ENCODE assay signal across 23 cellular contexts in genomic region chrX:23981222-23981621, GRCh38.
"Had no signal": no experiment of that assay in that cellular context is flagged by ENCODE, and none has a peak within 500 bp of the region (broad histone marks: within the 10 kb centered on the region; RNA-seq: fewer than 3 reads in every experiment).

No MANE protein-coding gene starts in this region.

- DNase-seq: activated CD4-positive, alpha-beta T cell treated with anti-CD3 and anti-CD28 coated beads for 48 hours; activated CD4-positive, CD25-positive, alpha-beta regulatory T cell; activated CD8-positive, alpha-beta T cell treated with anti-CD3 and anti-CD28 coated beads, Interleukin-2, amount 10 ng/mL, durations not matched to agents 7 days and 5 days; activated naive CD4-positive, alpha-beta T cell treated with anti-CD3 and anti-CD28 coated beads for 36 hours; activated T-cell treated with anti-CD3 and anti-CD28 coated beads, Interleukin-2, amount 50 U/mL, for 24 hours; aorta; cerebellar nuclear complex; cortex of kidney; heart left ventricle; mesenchymal stem cell; natural killer cell; nucleus accumbens; stimulated activated CD4-positive, alpha-beta T cell treated with anti-CD3 and anti-CD28 coated beads, Interleukin-4, amount 100 ng/mL, for 4 hours; T-helper 1 cell; T-helper 9 cell; upper lobe of right lung had no signal

- H3K27ac Mint-ChIP-seq: activated CD8-positive, alpha-beta T cell treated with anti-CD3 and anti-CD28 coated beads, Interleukin-2, amount 10 ng/mL, durations not matched to agents 7 days and 5 days; activated naive CD4-positive, alpha-beta T cell treated with anti-CD3 and anti-CD28 coated beads for 36 hours; activated T-cell treated with anti-CD3 and anti-CD28 coated beads, Interleukin-2, amount 50 U/mL, for 24 hours; stimulated activated memory B cell treated with anti-CD40 and anti-IgM and Interleukin-4, amounts not matched to agents 10 μg/mL and 1 μg/mL and 100 μg/mL, for 72 hours had no signal

- H3K4me1 Mint-ChIP-seq: stimulated activated memory B cell treated with anti-CD40 and anti-IgM and Interleukin-4, amounts not matched to agents 10 μg/mL and 1 μg/mL and 100 μg/mL, for 72 hours had no signal

- H3K4me3 Mint-ChIP-seq: activated CD8-positive, alpha-beta T cell treated with anti-CD3 and anti-CD28 coated beads, Interleukin-2, amount 10 ng/mL, durations not matched to agents 7 days and 5 days; activated naive CD4-positive, alpha-beta T cell treated with anti-CD3 and anti-CD28 coated beads for 36 hours; activated T-cell treated with anti-CD3 and anti-CD28 coated beads, Interleukin-2, amount 50 U/mL, for 24 hours; natural killer cell; stimulated activated memory B cell treated with anti-CD40 and anti-IgM and Interleukin-4, amounts not matched to agents 10 μg/mL and 1 μg/mL and 100 μg/mL, for 72 hours had no signal

- H3K36me3 Mint-ChIP-seq: natural killer cell had no signal

- ATAC-seq: activated CD8-positive, alpha-beta T cell treated with anti-CD3 and anti-CD28 coated beads, Interleukin-2, amount 10 ng/mL, durations not matched to agents 7 days and 5 days; esophagus mucosa; gastroesophageal sphincter; heart left ventricle; natural killer cell; sciatic nerve; stimulated activated memory B cell treated with anti-CD40 and anti-IgM and Interleukin-4, amounts not matched to agents 10 μg/mL and 1 μg/mL and 100 μg/mL, for 72 hours; upper lobe of right lung had no signal

- H3K4me2 ChIP-seq: smooth muscle cell had no signal

- H3K36me3 ChIP-seq: breast epithelium, gastroesophageal sphincter, thoracic aorta, upper lobe of right lung had no signal

- H3K9me3 Mint-ChIP-seq: activated naive CD4-positive, alpha-beta T cell treated with anti-CD3 and anti-CD28 coated beads for 36 hours; activated T-cell treated with anti-CD3 and anti-CD28 coated beads, Interleukin-2, amount 50 U/mL, for 24 hours; natural killer cell; stimulated activated memory B cell treated with anti-CD40 and anti-IgM and Interleukin-4, amounts not matched to agents 10 μg/mL and 1 μg/mL and 100 μg/mL, for 72 hours had no signal

- H3K4me1 ChIP-seq: breast epithelium, heart left ventricle, upper lobe of right lung had no signal

- H3K9me3 ChIP-seq: breast epithelium, gastroesophageal sphincter, heart left ventricle, thoracic aorta, upper lobe of right lung had no signal

- H3K4me3 ChIP-seq: breast epithelium, gastroesophageal sphincter, heart left ventricle, smooth muscle cell, thoracic aorta, upper lobe of right lung had no signal

- H3K27me3 ChIP-seq: gastroesophageal sphincter, upper lobe of right lung had no signal

- H3K27ac ChIP-seq: breast epithelium, heart left ventricle, thoracic aorta, upper lobe of right lung had no signal

- H3K27me3 Mint-ChIP-seq: stimulated activated memory B cell treated with anti-CD40 and anti-IgM and Interleukin-4, amounts not matched to agents 10 μg/mL and 1 μg/mL and 100 μg/mL, for 72 hours had no signal
